In the genomic region with DNA sequence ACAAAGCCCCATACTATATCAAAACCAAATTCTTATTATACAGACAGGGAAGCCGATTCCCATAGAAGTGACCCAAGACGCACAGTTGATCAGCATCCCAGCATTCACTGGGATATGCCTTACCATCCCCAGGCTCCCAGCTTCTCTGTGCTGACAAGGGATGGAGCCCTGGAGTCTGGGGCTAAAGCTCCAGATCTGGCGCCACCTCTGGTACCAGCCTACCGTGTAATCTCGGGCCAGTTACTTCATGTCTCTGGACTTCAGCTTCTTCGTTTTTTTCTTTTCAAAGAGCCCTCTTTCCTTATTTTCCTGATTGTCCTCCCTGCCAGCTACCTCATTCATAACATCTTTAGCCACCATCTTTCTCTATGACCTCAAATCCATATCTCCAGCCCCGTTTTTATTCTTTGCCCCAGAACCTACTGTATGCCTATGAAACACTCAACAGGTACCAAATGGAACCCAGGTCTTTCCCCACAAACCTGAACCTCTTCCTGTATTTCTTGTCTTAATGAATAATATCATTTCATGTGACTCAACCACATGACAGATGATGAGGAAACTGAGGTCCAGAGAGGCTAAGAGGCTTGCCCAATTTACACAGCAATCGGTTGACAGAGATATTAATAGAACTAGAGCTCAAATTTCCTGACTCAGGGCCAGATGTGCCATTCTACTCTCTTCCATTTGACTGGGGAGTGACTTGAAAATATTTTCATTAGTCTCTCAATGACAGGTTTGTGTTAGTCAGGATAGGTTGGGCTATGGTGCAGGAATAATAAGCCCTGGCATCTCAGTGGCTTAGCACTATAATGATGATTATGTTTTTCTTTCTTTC, we compare ENCODE assay signal across 19 cellular contexts.
A peak's percentile ranks its signal among the peaks of the same experiment; 100 is the strongest.
DNase-seq lines count a peak whose midpoint lies in the region; ATAC-seq, FAIRE-seq and TF ChIP-seq lines count a peak whose summit lies in the region.
"Had no signal": no experiment of that assay in that cellular context is flagged by ENCODE, and none has a peak within 500 bp of the region (broad histone marks: within the 10 kb centered on the region; RNA-seq: fewer than 3 reads in every experiment).

No MANE protein-coding gene starts in this region.

- no TSS peak for BruUV-seq in HCT116 (replicated peaks; lab: Mats Ljungman, UMichigan)

- H3K4me3 ChIP-seq in HCT116 (replicated peaks in 1 of 2; ENCODE audit: low read depth in 1 of 2, low read length in 2 of 2) (no peak overlapping the region), HAP-1 (no peak overlapping the region)
- H3K4me3 ChIP-seq: SJCRH30, stomach had no signal

- H3K4me2 ChIP-seq in HCT116 (ENCODE audit: low read length): 0 out of 2 replicates have a peak overlapping the region, but pooled peaks have one; percentile 11

- peak; percentile 23; the same call in 1 of the 2 replicates for TF ChIP-seq RAD21 in HCT116 (IDR thresholded peaks at IDR 0.05; ENCODE audit: low read depth)

- TF ChIP-seq POLR2A in HCT116 (IDR thresholded peaks at IDR 0.05; ENCODE audit: borderline replicate concordance, extremely low read depth, insufficient read depth, insufficient read length) (no peak), H54 (IDR thresholded peaks at IDR 0.05; ENCODE audit: low read depth, low read length) (no peak)

- peak; percentile 91 for ATAC-seq in HCT116
- no peak for ATAC-seq in HG03439 (IDR thresholded peaks at IDR 0.05; ENCODE audit: unreplicated experiment)
- ATAC-seq: activated T-cell treated with anti-CD3 and anti-CD28 coated beads, Interleukin-2, amount 50 U/mL, for 4 hours had no signal

- H3K27me3 ChIP-seq in HCT116 (ENCODE audit: insufficient read depth, low read length) (no peaks in the 10 kb centered on the region), HAP-1 (ENCODE audit: low read depth) (no peaks in the 10 kb centered on the region; the same call in 1 of the 2 replicates)
- H3K27me3 ChIP-seq: stomach had no signal

- H3K4me1 ChIP-seq in HCT116 (ENCODE audit: control insufficient read depth in 1 of 2, insufficient read depth in 2 of 2, low read length in 2 of 2): peaks cover 4 to 10% of the 10 kb centered on the region in 2 experiments; a peak in 2 of 4 replicates
- no peaks in the 10 kb centered on the region for H3K4me1 ChIP-seq in HAP-1
- H3K4me1 ChIP-seq: SJCRH30, stomach had no signal

- FAIRE-seq in H54 (lab: Jason Lieb, UNC): no peak
- FAIRE-seq: islet of Langerhans had no signal

- no peak overlapping the region for H3K27ac ChIP-seq in HCT116 (ENCODE audit: low read depth, low read length)
- H3K27ac ChIP-seq: SJCRH30, stomach had no signal

- no peaks in the 10 kb centered on the region for H4K20me1 ChIP-seq in HCT116 (ENCODE audit: insufficient read depth)

- TF ChIP-seq CTCF in HCT116 (IDR thresholded peaks at IDR 0.05 in 2 of 3, conservative IDR thresholded peaks at IDR 0.05 in 1 of 3; ENCODE audit: borderline replicate concordance in 1 of 3, insufficient read depth in 1 of 3, low read depth in 2 of 3, low read length in 2 of 3): peak; percentile 19 to 48 (median 41); a peak in 5 of 6 replicates

- H3K79me2 ChIP-seq in HCT116 (ENCODE audit: insufficient read depth, low read length): no peaks in the 10 kb centered on the region

- no peaks in the 10 kb centered on the region for H3K9me3 ChIP-seq in HCT116 (ENCODE audit: control insufficient read depth in 1 of 2, insufficient read depth in 1 of 2, low read depth in 1 of 2, low read length in 2 of 2)
- H3K9me3 ChIP-seq in HAP-1: no peaks in the 10 kb centered on the region
- H3K9me3 ChIP-seq: SJCRH30, stomach had no signal

- RAD21 ChIA-PET in HCT116 (lab: Charles Lee; ENCODE audit: low non-redundant PET in 1 of 2, low total read pairs in 2 of 2, uncharacterized antibody in 2 of 2, unreplicated experiment in 2 of 2): interaction anchor here in 1 of 2 experiments (0.6 kb wide), 1 partner anchor 24 kb away, joined by 3 read pairs; no protein-coding TSS in a partner anchor

- POLR2A ChIA-PET in HCT116 (lab: Charles Lee): no interaction called here

- no peaks in the 10 kb centered on the region for H3K9me2 ChIP-seq in HCT116 (ENCODE audit: insufficient read depth)

- intact Hi-C loops in HCT116 (cut with micrococcal nuclease): no loop called here

- H3K9ac ChIP-seq in HCT116 (ENCODE audit: low read length): no peak overlapping the region

- peak overlapping the region; percentile 3 for H2AFZ ChIP-seq in HCT116 (ENCODE audit: low read depth, low read length, poor library complexity, severe bottlenecking)

- DNase-seq in ACHN (peak; percentile 7), HCT116 (ENCODE audit: low read depth, low spot score) (no peak), RKO (ENCODE audit: low spot score) (peak; percentile 26), iPS-NIHi11 (ENCODE audit: low spot score) (peak; percentile 51), HAP-1 (ENCODE audit: low spot score in 2 of 2) (no peak), H54 (ENCODE audit: insufficient read length, low spot score) (no peak), H4 (ENCODE audit: low spot score) (no peak)
- DNase-seq: activated CD4-positive, alpha-beta T cell treated with anti-CD3 and anti-CD28 coated beads, Interleukin-2, amount 50 U/mL, for 1 hour; activated naive CD8-positive, alpha-beta T cell treated with anti-CD3 and anti-CD28 coated beads, Interleukin-2, amount 10 ng/mL, durations not matched to agents 7 days and 5 days; activated T-cell treated with anti-CD3 and anti-CD28 coated beads, Interleukin-2, amount 50 U/mL, for 4 hours; central memory CD4-positive, alpha-beta T cell; DMS79 treated with DMSO at 0.1 percent for 48 hours; NCI-H226; nephron progenitor cell; SJCRH30; stomach; T1000 had no signal

- CTCF ChIA-PET in HCT116 (lab: Charles Lee): interaction anchor here (1.0 to 1.5 kb wide), 2 partner anchors 9 to 180 kb away, joined by 3 to 4 read pairs; no protein-coding TSS in a partner anchor

- in situ Hi-C loops in ACHN (cut with HindIII; ENCODE audit: low pct_ligation_motif_present, low pct_unique_long_range_greater_than_20kb, low sequenced_read_pairs): no loop called here
- in situ Hi-C loops in HAP-1 (cut with MboI; ENCODE audit: low sequenced_read_pairs): no loop called here

- no peaks in the 10 kb centered on the region for H3K36me3 ChIP-seq in HCT116 (ENCODE audit: control insufficient read depth in 1 of 2, insufficient read depth in 2 of 2, low read length in 2 of 2)
- no peaks in the 10 kb centered on the region for H3K36me3 ChIP-seq in HAP-1 (replicated peaks)
- H3K36me3 ChIP-seq: SJCRH30, stomach had no signal

TF ChIP-seq in HCT116, 20 proteins besides CTCF, POLR2A, EP300 and RAD21:
- no peak for TF ChIP-seq EZH2 (IDR thresholded peaks at IDR 0.05)
- TF ChIP-seq ELF1 (IDR thresholded peaks at IDR 0.05; ENCODE audit: borderline replicate concordance, low read depth): no peak
- no peak for TF ChIP-seq SRF (IDR thresholded peaks at IDR 0.05; ENCODE audit: low read depth)
- no peak for TF ChIP-seq POLR2AphosphoS5 (IDR thresholded peaks at IDR 0.05; ENCODE audit: low read depth, low read length)
- no peak for TF ChIP-seq CBX3 (IDR thresholded peaks at IDR 0.05; ENCODE audit: low read depth)
- no peak for TF ChIP-seq SP1 (IDR thresholded peaks at IDR 0.05; ENCODE audit: low read depth)
- TF ChIP-seq, protein P1, sequence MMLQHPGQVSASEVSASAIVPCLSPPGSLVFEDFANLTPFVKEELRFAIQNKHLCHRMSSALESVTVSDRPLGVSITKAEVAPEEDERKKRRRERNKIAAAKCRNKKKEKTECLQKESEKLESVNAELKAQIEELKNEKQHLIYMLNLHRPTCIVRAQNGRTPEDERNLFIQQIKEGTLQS (IDR thresholded peaks at IDR 0.05): no peak
- TF ChIP-seq EZH2phosphoT487 (IDR thresholded peaks at IDR 0.05; ENCODE audit: borderline replicate concordance): no peak
- no peak for TF ChIP-seq EGR1 (IDR thresholded peaks at IDR 0.05; ENCODE audit: low read depth)
- TF ChIP-seq CEBPB (IDR thresholded peaks at IDR 0.05; ENCODE audit: low read depth): no peak
- TF ChIP-seq FOSL1 (IDR thresholded peaks at IDR 0.05; ENCODE audit: low read depth): no peak
- TF ChIP-seq, protein P2, sequence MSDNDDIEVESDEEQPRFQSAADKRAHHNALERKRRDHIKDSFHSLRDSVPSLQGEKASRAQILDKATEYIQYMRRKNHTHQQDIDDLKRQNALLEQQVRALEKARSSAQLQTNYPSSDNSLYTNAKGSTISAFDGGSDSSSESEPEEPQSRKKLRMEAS (IDR thresholded peaks at IDR 0.05): no peak

Comparison
In these comparisons a context has a peak if more than half of its experiments do, and no peak if none do; other contexts are left out.
1. DNase-seq: peak in ACHN (single experiment), RKO (single experiment) and iPS-NIHi11 (single experiment); none in HCT116 (single experiment), HAP-1 (0 of 2), H54 (single experiment) and H4 (single experiment).